ENCODE assay signal across 22 cellular contexts in genomic region chr2:134662751-134663150, GRCh38. TPM values are rescaled to one million over a fixed set of nuclear protein-coding genes. Genes with fewer than 3 reads are reported as not detected.
"Had no signal": no experiment of that assay in that cellular context is flagged by ENCODE, and none has a peak within 500 bp of the region (broad histone marks: within the 10 kb centered on the region; RNA-seq: fewer than 3 reads in every experiment).

No MANE protein-coding gene starts in this region.

- H3K9me3 ChIP-seq: colonic mucosa, esophagus squamous epithelium, gastrocnemius medialis, heart right ventricle, left lung, lower lobe of right lung, mucosa of descending colon had no signal

- H3K27ac Mint-ChIP-seq: mesothelial cell of epicardium had no signal

- ATAC-seq: gastrocnemius medialis, left cardiac atrium, left lung, left ventricle myocardium superior, lower lobe of right lung, mucosa of descending colon had no signal

- H3K4me3 Mint-ChIP-seq: mesothelial cell of epicardium had no signal

- H3K4me3 ChIP-seq: colonic mucosa, dorsolateral prefrontal cortex, esophagus squamous epithelium, gastrocnemius medialis, heart right ventricle, left lung, lower lobe of right lung, mucosa of descending colon had no signal

- H3K27ac ChIP-seq: colonic mucosa, dorsolateral prefrontal cortex, esophagus squamous epithelium, gastrocnemius medialis, heart right ventricle, left lung, lower lobe of right lung had no signal

- H3K27me3 ChIP-seq: colonic mucosa, esophagus squamous epithelium, gastrocnemius medialis, left lung had no signal

- DNase-seq: colonic mucosa; dermis blood vessel endothelial cell; dorsolateral prefrontal cortex; effector CD4-positive, alpha-beta T cell; effector memory CD4-positive, alpha-beta T cell; esophagus squamous epithelium; foreskin fibroblast; foreskin melanocyte; gastrocnemius medialis; glutamatergic neuron; head of caudate nucleus; heart right ventricle; hippocampal formation; left cardiac atrium; left lung; left ventricle myocardium superior; lower lobe of right lung; mesenchymal stem cell; mucosa of descending colon had no signal

- H3K4me1 ChIP-seq: colonic mucosa, esophagus squamous epithelium, gastrocnemius medialis, heart right ventricle had no signal

- H3K36me3 Mint-ChIP-seq: mesothelial cell of epicardium had no signal

- H3K36me3 ChIP-seq: colonic mucosa, esophagus squamous epithelium, gastrocnemius medialis, heart right ventricle, left lung, lower lobe of right lung had no signal

- H3K9me3 Mint-ChIP-seq: mesothelial cell of epicardium had no signal

- H3K4me1 Mint-ChIP-seq: mesothelial cell of epicardium had no signal

RNA-seq across cellular contexts. Expression of gene TMEM163, which starts 56.0 kb away (rescaled TPM):
- total RNA-seq: gastrocnemius medialis, lung microvascular endothelial cell had no signal
- polyA plus RNA-seq: keratinocyte had no signal
